ENCODE assay signal across 1 cellular context in the genomic region with DNA sequence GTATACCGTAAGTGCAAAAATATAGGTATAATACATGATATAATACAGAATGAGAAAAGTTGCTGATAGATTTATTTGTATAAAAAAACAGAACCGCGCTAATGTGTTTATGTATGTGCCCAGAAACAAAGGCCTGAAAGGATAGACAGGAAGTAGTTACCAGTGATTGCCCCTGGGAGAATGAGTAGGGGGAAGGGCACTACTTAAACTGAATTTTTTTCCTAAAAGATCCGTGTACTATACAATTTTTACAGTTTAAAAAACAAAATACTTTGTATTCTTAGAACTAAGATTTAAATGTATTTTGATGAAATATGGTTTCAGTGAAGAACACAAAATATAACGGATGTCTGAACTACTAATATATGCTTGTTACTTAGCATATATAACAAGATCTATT.
A peak's percentile ranks its signal among the peaks of the same experiment; 100 is the strongest.
TF ChIP-seq lines count a peak whose summit lies in the region.

No MANE protein-coding gene starts in this region.

TF ChIP-seq in GM12878, 131 proteins besides CTCF, POLR2A, EP300 and RAD21 (continued from another document):
- TF ChIP-seq ZNF384 (IDR thresholded peaks at IDR 0.05; ENCODE audit: borderline replicate concordance, low read depth, low read length) (0 out of 2 replicates have a peak, but pooled peaks have one; percentile 9), CHD2 (IDR thresholded peaks at IDR 0.05; ENCODE audit: borderline replicate concordance, low read depth, low read length) (0 out of 2 replicates have a peak, but pooled peaks have one; percentile 32)
TF ChIP-seq in GM12878: peak in this region for 5.
